In the genomic region with DNA sequence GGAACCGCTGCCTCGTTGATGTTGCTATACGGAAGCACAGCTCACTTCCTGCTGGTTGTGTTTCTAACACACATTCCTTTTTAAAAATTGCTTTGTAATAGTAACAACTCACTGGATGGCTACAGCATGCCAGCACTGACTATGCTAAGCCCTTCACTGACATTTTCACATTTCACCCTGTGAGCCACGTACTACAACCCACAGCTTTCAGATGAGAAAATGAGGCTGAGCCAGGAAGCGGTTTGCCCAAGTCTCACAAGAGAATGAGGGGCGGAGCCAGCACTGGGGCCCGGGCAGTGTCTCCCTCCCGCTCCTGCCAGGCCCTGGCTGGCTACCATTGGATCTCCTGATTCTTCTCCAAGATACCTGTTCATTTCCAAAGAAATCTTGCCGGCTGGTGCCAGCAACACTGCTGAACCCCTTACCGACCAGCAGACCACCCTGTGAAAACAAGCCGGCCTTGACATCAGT, we compare ENCODE assay signal across 8 cellular contexts. TPM values are rescaled to one million over a fixed set of nuclear protein-coding genes. Genes with fewer than 3 reads are reported as not detected.
DNase-seq lines count a peak whose midpoint lies in the region; ATAC-seq and TF ChIP-seq lines count a peak whose summit lies in the region.

No MANE protein-coding gene starts in this region.

- peaks cover 1% of the 10 kb centered on the region for H3K9me3 ChIP-seq in RWPE2 (ENCODE audit: severe bottlenecking)

- intact Hi-C loops in Right ventricle myocardium inferior (cut with DNase I), result loop anchor here (2.0 to 5.0 kb wide), 3 partner anchors 37 to 99 kb away; no protein-coding TSS in a partner anchor

- DNase-seq in AG08396 (ENCODE audit: low spot score) (peak; percentile 86), RWPE2 (ENCODE audit: low spot score) (peak; percentile 54), Right ventricle myocardium inferior (ENCODE audit: missing footprints) (peak; percentile 91), globus pallidus (ENCODE audit: low spot score) (no peak)
- peak; percentile 32 to 78 (median 56) for DNase-seq in activated naive CD4-positive, alpha-beta T cell (lab: John Stamatoyannopoulos, UW)

- H3K36me3 ChIP-seq in RWPE2 (ENCODE audit: low read depth) (0 out of 2 replicates have a peak, but pooled peaks cover 12% of the 10 kb centered on the region), rectal smooth muscle tissue (ENCODE audit: control insufficient read depth, insufficient read depth, low read length) (peaks cover 11% of the 10 kb centered on the region)

- H3K4me1 ChIP-seq in RWPE2 (ENCODE audit: insufficient read depth, poor library complexity, severe bottlenecking) (no peaks in the 10 kb centered on the region), rectal smooth muscle tissue (ENCODE audit: control insufficient read depth, insufficient read depth, low read length) (peaks cover 7% of the 10 kb centered on the region)

- peak overlapping the region; percentile 22 for H3K9ac ChIP-seq in rectal smooth muscle tissue (ENCODE audit: low read length)

- ATAC-seq in GM19023 (IDR thresholded peaks at IDR 0.05; ENCODE audit: unreplicated experiment), result peak; percentile 88
- ATAC-seq in HG03354 (IDR thresholded peaks at IDR 0.05; ENCODE audit: poor library complexity, severe bottlenecking, unreplicated experiment), result peak; percentile 90
- peak; percentile 72 for ATAC-seq in RWPE2 (ENCODE audit: low read depth)
- peak; percentile 53 for ATAC-seq in Right ventricle myocardium inferior

- H3K27me3 ChIP-seq in RWPE2 (ENCODE audit: insufficient read depth, poor library complexity, severe bottlenecking) (no peaks in the 10 kb centered on the region), rectal smooth muscle tissue (ENCODE audit: control insufficient read depth, insufficient read depth, low read length) (no peaks in the 10 kb centered on the region)

- H3K27ac ChIP-seq in RWPE2 (ENCODE audit: poor library complexity, severe bottlenecking) (no peak overlapping the region), rectal smooth muscle tissue (ENCODE audit: low read depth, low read length) (no peak overlapping the region)

- TF ChIP-seq CTCF in RWPE2 (IDR thresholded peaks at IDR 0.05; ENCODE audit: poor library complexity, severe bottlenecking), result no peak

- H3K4me3 ChIP-seq in RWPE2 (ENCODE audit: severe bottlenecking) (no peak overlapping the region), rectal smooth muscle tissue (ENCODE audit: low read length) (peak overlapping the region; percentile 30)

RNA-seq across cellular contexts. Expression of gene FAM78A, which starts 38.3 kb away (rescaled TPM):
- total RNA-seq in Right ventricle myocardium inferior, result 62.9 TPM

RNA-seq across cellular contexts. Expression of gene PLPP7, which starts 51.6 kb away (rescaled TPM):
- 107 TPM for total RNA-seq in Right ventricle myocardium inferior
